In genomic region chr9:274101-274500, GRCh38 we compare ENCODE assay signal across 13 cellular contexts. TPM values are rescaled to one million over a fixed set of nuclear protein-coding genes. Genes with fewer than 3 reads are reported as not detected.
A peak's percentile ranks its signal among the peaks of the same experiment; 100 is the strongest.
DNase-seq lines count a peak whose midpoint lies in the region; ATAC-seq and TF ChIP-seq lines count a peak whose summit lies in the region.
"Had no signal": no experiment of that assay in that cellular context is flagged by ENCODE, and none has a peak within 500 bp of the region (broad histone marks: within the 10 kb centered on the region; RNA-seq: fewer than 3 reads in every experiment).

No MANE protein-coding gene starts in this region.

- H3K9me3 ChIP-seq in left lung (no peaks in the 10 kb centered on the region), right cardiac atrium (ENCODE audit: control insufficient read depth, low read length) (no peaks in the 10 kb centered on the region)
- H3K9me3 ChIP-seq: MG63, uterus had no signal

- no peaks in the 10 kb centered on the region for H3K36me3 ChIP-seq in left lung
- H3K36me3 ChIP-seq: MG63, uterus had no signal

- H3K27me3 ChIP-seq in left lung = no peaks in the 10 kb centered on the region
- no peaks in the 10 kb centered on the region for H3K27me3 ChIP-seq in right cardiac atrium (ENCODE audit: control insufficient read depth, insufficient read depth)
- H3K27me3 ChIP-seq: MG63, uterus had no signal

- H3K4me3 Mint-ChIP-seq in activated naive CD4-positive, alpha-beta T cell treated with anti-CD3 and anti-CD28 coated beads, Interleukin-2, amount 50 U/mL, for 24 hours = peak overlapping the region; percentile 97
- peak overlapping the region; percentile 73 to 94 (median 90) for H3K4me3 Mint-ChIP-seq in T-cell

- DNase-seq in activated naive CD4-positive, alpha-beta T cell treated with anti-CD3 and anti-CD28 coated beads, Interleukin-2, amount 50 U/mL, for 16 hours = no peak
- no peak for DNase-seq in T-cell
- DNase-seq in left lung = no peak
- DNase-seq in COLO668 (lab: John Stamatoyannopoulos, UW; ENCODE audit: unreplicated experiment) = no peak
- DNase-seq in right cardiac atrium = no peak
- DNase-seq: DMS79, GOT3, MG63, midbrain, uterus had no signal

- peaks cover 18% of the 10 kb centered on the region for H3K36me3 Mint-ChIP-seq in activated naive CD4-positive, alpha-beta T cell treated with anti-CD3 and anti-CD28 coated beads, Interleukin-2, amount 50 U/mL, for 24 hours
- peaks cover 17% of the 10 kb centered on the region for H3K36me3 Mint-ChIP-seq in T-cell

- intact Hi-C loops in left lung (cut with DNase I) = no loop called here
- intact Hi-C loops in right cardiac atrium (cut with DNase I) = no loop called here

- H3K4me3 ChIP-seq in left lung = peak overlapping the region in 1 of 2 donors; percentile 23
- H3K4me3 ChIP-seq in right cardiac atrium (ENCODE audit: low read length) = no peak overlapping the region
- H3K4me3 ChIP-seq: MG63, uterus had no signal

- ATAC-seq in T-cell (replicated peaks in 1 of 4) (no peak), left lung (no peak), HG02870 (IDR thresholded peaks at IDR 0.05; ENCODE audit: unreplicated experiment) (no peak), right cardiac atrium (no peak), GM18870 (IDR thresholded peaks at IDR 0.05; ENCODE audit: unreplicated experiment) (no peak)

- peaks cover 46% of the 10 kb centered on the region for H3K4me1 Mint-ChIP-seq in activated naive CD4-positive, alpha-beta T cell treated with anti-CD3 and anti-CD28 coated beads, Interleukin-2, amount 50 U/mL, for 24 hours
- H3K4me1 Mint-ChIP-seq in T-cell = peaks cover 36 to 52% (median 44%) of the 10 kb centered on the region in 3 donors

- peak overlapping the region; percentile 28 to 95 for H3K27ac ChIP-seq in left lung
- H3K27ac ChIP-seq in right cardiac atrium (ENCODE audit: low read length) = no peak overlapping the region
- H3K27ac ChIP-seq: uterus had no signal

- H3K9me3 Mint-ChIP-seq in activated naive CD4-positive, alpha-beta T cell treated with anti-CD3 and anti-CD28 coated beads, Interleukin-2, amount 50 U/mL, for 24 hours = no peaks in the 10 kb centered on the region
- H3K9me3 Mint-ChIP-seq in T-cell = no peaks in the 10 kb centered on the region

- WGBS in right cardiac atrium = 75% methylated on average over 5 of the region's 5 CpGs

- CTCF ChIA-PET in T-cell (lab: Charles Lee) = interaction anchor here in 1 of 2 donors (2.8 kb wide), 1 partner anchor 59 kb away, joined by 14 read pairs; the partner anchor contains the start of gene DOCK8

- POLR2A ChIA-PET in T-cell (lab: Charles Lee) = interaction anchor here (0.5 to 1.4 kb wide), 3 partner anchors 11 to 307 kb away, joined by 3 to 5 read pairs (median 4); no protein-coding TSS in a partner anchor

- H3K27ac Mint-ChIP-seq in activated naive CD4-positive, alpha-beta T cell treated with anti-CD3 and anti-CD28 coated beads, Interleukin-2, amount 50 U/mL, for 24 hours = peak overlapping the region; percentile 94
- H3K27ac Mint-ChIP-seq in T-cell = peak overlapping the region; percentile 94

- no peaks in the 10 kb centered on the region for H3K27me3 Mint-ChIP-seq in activated naive CD4-positive, alpha-beta T cell treated with anti-CD3 and anti-CD28 coated beads, Interleukin-2, amount 50 U/mL, for 24 hours
- H3K27me3 Mint-ChIP-seq in T-cell = no peaks in the 10 kb centered on the region

- no peak for TF ChIP-seq CTCF in left lung (IDR thresholded peaks at IDR 0.05)

- H3K4me1 ChIP-seq in left lung (peaks cover 0 to 72% of the 10 kb centered on the region in 2 donors), right cardiac atrium (ENCODE audit: control insufficient read depth, insufficient read depth, low read length) (no peaks in the 10 kb centered on the region)
- H3K4me1 ChIP-seq: uterus had no signal

RNA-seq across cellular contexts. Expression of gene DOCK8, which starts 59.4 kb away (rescaled TPM):
- 100 to 1,000 TPM; 173 to 231 (median 208) TPM for total RNA-seq in T-cell
- total RNA-seq in left lung = 10 to 100 TPM; 40.6 to 95.9 TPM
- 1 to 10 TPM; 5.0 to 8.9 (median 6.8) TPM for total RNA-seq in right cardiac atrium
- polyA plus RNA-seq in right cardiac atrium = 1.5 TPM

Comparison
In these comparisons a context has a peak if more than half of its experiments do, and no peak if none do; other contexts are left out.
1. RNA of gene DOCK8, which starts 59.4 kb away (total RNA-seq): 173 to 231 TPM in T-cell and 40.6 to 95.9 TPM in left lung; 5.0 to 8.9 TPM in right cardiac atrium; every median in the first group is over 4 times any median in the second.